ENCODE assay signal across 12 cellular contexts in the genomic region with DNA sequence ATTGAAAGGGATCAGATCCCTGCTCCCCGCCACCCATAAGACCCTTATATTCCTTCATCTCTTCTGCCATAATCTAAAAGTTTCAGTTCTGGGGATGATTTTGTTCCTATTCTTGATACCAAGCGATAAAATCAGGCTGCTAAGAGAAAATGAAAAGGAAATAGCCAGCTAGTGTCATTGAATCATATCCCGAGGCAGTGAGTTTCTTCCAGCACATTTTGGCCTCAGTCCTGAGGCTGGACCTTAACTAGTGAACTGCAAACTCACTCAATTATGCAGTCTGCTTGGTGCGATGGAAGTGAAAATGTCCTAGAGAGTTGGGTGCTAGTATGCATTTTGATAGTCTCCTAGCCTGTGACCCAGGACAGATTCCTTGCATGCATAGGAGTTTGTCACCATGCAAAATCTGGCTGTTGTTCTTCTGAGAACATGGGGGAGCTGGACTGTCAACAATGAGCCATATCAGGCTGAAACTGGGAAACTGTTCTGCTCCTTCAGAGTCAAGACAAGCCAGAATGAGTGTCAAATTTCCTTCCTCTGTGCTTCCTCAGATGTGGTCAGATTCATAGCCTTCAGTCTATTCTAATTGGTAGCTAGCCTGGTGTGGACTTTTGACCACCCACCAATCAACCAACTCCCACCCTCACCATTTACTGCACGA.
DNase-seq lines count a peak whose midpoint lies in the region; ATAC-seq, FAIRE-seq and TF ChIP-seq lines count a peak whose summit lies in the region.
"Had no signal": no experiment of that assay in that cellular context is flagged by ENCODE, and none has a peak within 500 bp of the region (broad histone marks: within the 10 kb centered on the region; RNA-seq: fewer than 3 reads in every experiment).

No MANE protein-coding gene starts in this region.

- no peak overlapping the region for H3K4me3 Mint-ChIP-seq in activated T-cell treated with anti-CD3 and anti-CD28 coated beads, Interleukin-2, amount 50 U/mL, for 4 hours

- TF ChIP-seq POLR2A in spleen (IDR thresholded peaks at IDR 0.05), result no peak

- H3K27me3 Mint-ChIP-seq in activated T-cell treated with anti-CD3 and anti-CD28 coated beads, Interleukin-2, amount 50 U/mL, for 4 hours (ENCODE audit: low read depth), result peaks cover 3% of the 10 kb centered on the region

- CTCF ChIA-PET in RWPE1 (lab: Yijun Ruan, JAX), result interaction anchor here (1.0 kb wide), 1 partner anchor 131 kb away, joined by 3 read pairs; no protein-coding TSS in a partner anchor

- no peaks in the 10 kb centered on the region for H3K27me3 ChIP-seq in ascending aorta
- no peaks in the 10 kb centered on the region for H3K27me3 ChIP-seq in right cardiac atrium (ENCODE audit: control insufficient read depth, insufficient read depth)
- H3K27me3 ChIP-seq in spleen (replicated peaks in 1 of 7), result no peaks in the 10 kb centered on the region

- H3K4me1 Mint-ChIP-seq in activated T-cell treated with anti-CD3 and anti-CD28 coated beads, Interleukin-2, amount 50 U/mL, for 4 hours (ENCODE audit: low read depth), result no peaks in the 10 kb centered on the region

- POLR2A ChIA-PET in RWPE1 (lab: Yijun Ruan, JAX; ENCODE audit: low non-redundant PET), result no interaction called here

- H3K27ac ChIP-seq in ascending aorta (peak overlapping the region; percentile 55 to 58), right cardiac atrium (ENCODE audit: low read length) (peak overlapping the region; percentile 49), spleen (peak overlapping the region in 6 of 8 donors; percentile 20 to 75 (median 73)), RWPE1 (no peak overlapping the region)

- no peak for TF ChIP-seq CTCF in ascending aorta (IDR thresholded peaks at IDR 0.05)
- no peak for TF ChIP-seq CTCF in spleen (IDR thresholded peaks at IDR 0.05 in 8 of 11, conservative IDR thresholded peaks at IDR 0.05 in 3 of 11)
- no peak for TF ChIP-seq CTCF in RWPE1 (conservative IDR thresholded peaks at IDR 0.05; ENCODE audit: low read depth)

- FAIRE-seq in HTR-8/SVneo (lab: Jason Lieb, UNC), result peak; percentile 84
- FAIRE-seq: H54 had no signal

- intact Hi-C loops in ascending aorta (cut with DNase I), result no loop called here
- intact Hi-C loops in right cardiac atrium (cut with DNase I), result no loop called here
- intact Hi-C loops in spleen (cut with DNase I; ENCODE audit: low total_unique reads), result no loop called here

- H3K36me3 ChIP-seq in ascending aorta (no peaks in the 10 kb centered on the region), spleen (no peaks in the 10 kb centered on the region)

- no peaks in the 10 kb centered on the region for H3K9me3 Mint-ChIP-seq in activated T-cell treated with anti-CD3 and anti-CD28 coated beads, Interleukin-2, amount 50 U/mL, for 4 hours
- H3K9me3 Mint-ChIP-seq: activated T-helper 2 cell treated with anti-CD3 and anti-CD28 coated beads, Interferon-gamma antibody, Interleukin-2, Interleukin-4, amounts not matched to agents 10 μg/mL and 5 μg/mL and 100 μg/mL, durations not matched to agents 14 hours and 24 hours and 36 hours had no signal

- peaks cover 1% of the 10 kb centered on the region for H3K36me3 Mint-ChIP-seq in activated T-cell treated with anti-CD3 and anti-CD28 coated beads, Interleukin-2, amount 50 U/mL, for 4 hours (ENCODE audit: insufficient read depth)

- peak; percentile 6 to 40 for ATAC-seq in right cardiac atrium
- no peak for ATAC-seq in activated T-cell treated with anti-CD3 and anti-CD28 coated beads, Interleukin-2, amount 50 U/mL, for 4 hours

- peaks cover 0 to 33% of the 10 kb centered on the region in 2 donors for H3K4me1 ChIP-seq in ascending aorta
- H3K4me1 ChIP-seq in right cardiac atrium (ENCODE audit: control insufficient read depth, insufficient read depth, low read length), result peaks cover 32% of the 10 kb centered on the region
- peaks cover 8 to 42% (median 17%) of the 10 kb centered on the region in 6 donors for H3K4me1 ChIP-seq in spleen

- H3K4me3 ChIP-seq in ascending aorta, result no peak overlapping the region
- no peak overlapping the region for H3K4me3 ChIP-seq in right cardiac atrium (ENCODE audit: low read length)
- no peak overlapping the region for H3K4me3 ChIP-seq in spleen
- H3K4me3 ChIP-seq: smooth muscle cell had no signal

- H3K9me3 ChIP-seq in ascending aorta (no peaks in the 10 kb centered on the region), right cardiac atrium (ENCODE audit: control insufficient read depth, low read length) (no peaks in the 10 kb centered on the region), spleen (no peaks in the 10 kb centered on the region)

- DNase-seq in HTR-8/SVneo (ENCODE audit: insufficient read length, low spot score) (no peak), ascending aorta (ENCODE audit: low spot score in 2 of 2) (no peak), right cardiac atrium (no peak), spleen (no peak), RWPE1 (ENCODE audit: low spot score) (no peak), iPS-NIHi7 (ENCODE audit: extremely low spot score) (no peak)
- no peak for DNase-seq in activated T-cell treated with anti-CD3 and anti-CD28 coated beads, Interleukin-2, amount 50 U/mL, for 4 hours
- DNase-seq: activated CD4-positive, CD25-positive, alpha-beta regulatory T cell; NCI-H2227 treated with DMSO at 0.1 percent for 48 hours had no signal

- WGBS in right cardiac atrium, result 23% methylated on average over 5 of the region's 5 CpGs
- 63 to 78% (median 73%) methylated on average over 5 of the region's 5 CpGs for WGBS in spleen, 5 donors

Comparison
In these comparisons a context has a peak if more than half of its experiments do, and no peak if none do; other contexts are left out.
1. ATAC-seq: peak in right cardiac atrium (2 of 2); none in activated T-cell treated with anti-CD3 and anti-CD28 coated beads, Interleukin-2, amount 50 U/mL, for 4 hours (0 of 2).